ENCODE assay signal across 2 cellular contexts in the genomic region with DNA sequence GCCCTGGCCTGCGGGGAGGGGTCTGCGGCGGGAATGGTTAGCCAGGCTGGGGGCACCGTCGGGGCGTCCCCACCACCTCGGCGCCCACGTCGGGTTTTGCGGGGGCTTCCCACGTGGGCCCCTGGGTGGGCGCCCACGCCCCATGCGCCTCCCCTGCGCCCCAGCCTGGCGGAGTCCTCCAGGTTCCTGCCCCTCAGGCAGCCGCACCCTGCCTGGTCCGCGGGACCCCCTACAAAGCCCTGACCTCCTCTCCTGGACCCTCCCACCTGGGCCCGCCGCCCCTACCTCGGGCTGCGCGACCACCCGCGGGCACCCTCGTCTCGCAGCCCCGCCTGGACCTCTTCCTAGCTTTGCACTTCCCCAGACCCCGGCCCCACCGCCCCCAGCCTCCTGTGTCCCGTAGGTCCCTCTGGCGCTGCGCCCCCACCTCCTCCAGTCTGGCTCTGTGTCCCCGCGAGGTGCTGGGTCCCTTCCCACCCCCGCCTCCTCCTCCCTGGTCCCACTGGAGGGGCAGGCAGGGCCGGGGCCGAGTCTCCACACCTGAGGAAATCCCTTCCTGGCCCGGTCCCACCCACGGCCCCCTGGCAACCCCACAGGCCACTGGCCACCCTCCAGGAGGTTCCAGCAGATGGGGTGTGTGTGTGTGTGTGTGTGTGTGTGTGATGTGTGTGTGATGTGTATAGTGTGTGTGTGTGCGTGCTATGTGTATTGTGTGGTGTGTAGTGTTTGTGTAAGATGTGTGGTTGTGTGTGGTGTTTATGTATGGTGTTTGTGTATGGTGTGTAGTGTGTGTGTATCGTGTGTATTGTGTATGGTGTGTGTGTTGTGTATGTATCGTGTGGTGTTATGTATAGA.
TF ChIP-seq lines count a peak whose summit lies in the region.

No MANE protein-coding gene starts in this region.

TF ChIP-seq in SK-N-SH, 30 proteins besides CTCF, POLR2A, EP300 and RAD21 (continued from another document):
- TF ChIP-seq, protein P1, sequence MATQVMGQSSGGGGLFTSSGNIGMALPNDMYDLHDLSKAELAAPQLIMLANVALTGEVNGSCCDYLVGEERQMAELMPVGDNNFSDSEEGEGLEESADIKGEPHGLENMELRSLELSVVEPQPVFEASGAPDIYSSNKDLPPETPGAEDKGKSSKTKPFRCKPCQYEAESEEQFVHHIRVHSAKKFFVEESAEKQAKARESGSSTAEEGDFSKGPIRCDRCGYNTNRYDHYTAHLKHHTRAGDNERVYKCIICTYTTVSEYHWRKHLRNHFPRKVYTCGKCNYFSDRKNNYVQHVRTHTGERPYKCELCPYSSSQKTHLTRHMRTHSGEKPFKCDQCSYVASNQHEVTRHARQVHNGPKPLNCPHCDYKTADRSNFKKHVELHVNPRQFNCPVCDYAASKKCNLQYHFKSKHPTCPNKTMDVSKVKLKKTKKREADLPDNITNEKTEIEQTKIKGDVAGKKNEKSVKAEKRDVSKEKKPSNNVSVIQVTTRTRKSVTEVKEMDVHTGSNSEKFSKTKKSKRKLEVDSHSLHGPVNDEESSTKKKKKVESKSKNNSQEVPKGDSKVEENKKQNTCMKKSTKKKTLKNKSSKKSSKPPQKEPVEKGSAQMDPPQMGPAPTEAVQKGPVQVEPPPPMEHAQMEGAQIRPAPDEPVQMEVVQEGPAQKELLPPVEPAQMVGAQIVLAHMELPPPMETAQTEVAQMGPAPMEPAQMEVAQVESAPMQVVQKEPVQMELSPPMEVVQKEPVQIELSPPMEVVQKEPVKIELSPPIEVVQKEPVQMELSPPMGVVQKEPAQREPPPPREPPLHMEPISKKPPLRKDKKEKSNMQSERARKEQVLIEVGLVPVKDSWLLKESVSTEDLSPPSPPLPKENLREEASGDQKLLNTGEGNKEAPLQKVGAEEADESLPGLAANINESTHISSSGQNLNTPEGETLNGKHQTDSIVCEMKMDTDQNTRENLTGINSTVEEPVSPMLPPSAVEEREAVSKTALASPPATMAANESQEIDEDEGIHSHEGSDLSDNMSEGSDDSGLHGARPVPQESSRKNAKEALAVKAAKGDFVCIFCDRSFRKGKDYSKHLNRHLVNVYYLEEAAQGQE (IDR thresholded peaks at IDR 0.05; ENCODE audit: low read depth, low read length) = no peak
- no peak for TF ChIP-seq RCOR1 (IDR thresholded peaks at IDR 0.05; ENCODE audit: low read length)
- TF ChIP-seq, protein P2, sequence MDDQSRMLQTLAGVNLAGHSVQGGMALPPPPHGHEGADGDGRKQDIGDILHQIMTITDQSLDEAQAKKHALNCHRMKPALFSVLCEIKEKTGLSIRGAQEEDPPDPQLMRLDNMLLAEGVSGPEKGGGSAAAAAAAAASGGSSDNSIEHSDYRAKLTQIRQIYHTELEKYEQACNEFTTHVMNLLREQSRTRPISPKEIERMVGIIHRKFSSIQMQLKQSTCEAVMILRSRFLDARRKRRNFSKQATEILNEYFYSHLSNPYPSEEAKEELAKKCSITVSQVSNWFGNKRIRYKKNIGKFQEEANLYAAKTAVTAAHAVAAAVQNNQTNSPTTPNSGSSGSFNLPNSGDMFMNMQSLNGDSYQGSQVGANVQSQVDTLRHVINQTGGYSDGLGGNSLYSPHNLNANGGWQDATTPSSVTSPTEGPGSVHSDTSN (IDR thresholded peaks at IDR 0.05) = no peak
- no peak for TF ChIP-seq FOXM1 (IDR thresholded peaks at IDR 0.05; ENCODE audit: low read depth)
- no peak for TF ChIP-seq TEAD4 (IDR thresholded peaks at IDR 0.05; ENCODE audit: borderline replicate concordance, insufficient read depth)
- TF ChIP-seq SIN3A (IDR thresholded peaks at IDR 0.05; ENCODE audit: borderline replicate concordance, low read depth, low read length) = no peak
TF ChIP-seq in SK-N-SH: peak in this region for 0.

TF ChIP-seq in SK-N-SH treated with all-trans-retinoic acid at 6 μM for 48 hours, 23 proteins besides CTCF, POLR2A, EP300 and RAD21 (continued from another document):
- no peak for TF ChIP-seq ARNTL (CRISPR knock-in tag; IDR thresholded peaks at IDR 0.05; ENCODE audit: borderline replicate concordance, low read depth)
